In genomic region chr11:70348191-70348590, GRCh38 we compare ENCODE assay signal across 7 cellular contexts.
"Had no signal": no experiment of that assay in that cellular context is flagged by ENCODE, and none has a peak within 500 bp of the region (broad histone marks: within the 10 kb centered on the region; RNA-seq: fewer than 3 reads in every experiment).

No MANE protein-coding gene starts in this region.

- H3K9ac ChIP-seq: GM23248 had no signal

- H2AFZ ChIP-seq: GM23248 had no signal

- DNase-seq: GM23248, GOT3, H7, HCEC 1CT, IMR-90, KG1 had no signal

- H3K27ac ChIP-seq: GM23248 had no signal

- H3K4me3 ChIP-seq: GM23248, K562 had no signal
